23 cellular contexts compared by ENCODE assay signal in genomic region chr7:43769791-43770465, GRCh38. TPM values are rescaled to one million over a fixed set of nuclear protein-coding genes. Genes with fewer than 3 reads are reported as not detected.
DNase-seq lines count a peak whose midpoint lies in the region; ATAC-seq, FAIRE-seq and TF ChIP-seq lines count a peak whose summit lies in the region.
"Had no signal": no experiment of that assay in that cellular context is flagged by ENCODE, and none has a peak within 500 bp of the region (broad histone marks: within the 10 kb centered on the region; RNA-seq: fewer than 3 reads in every experiment).

No MANE protein-coding gene starts in this region.

- no peaks in the 10 kb centered on the region for H3K27me3 ChIP-seq in GM23338 (ENCODE audit: insufficient read depth)
- H3K27me3 ChIP-seq: BLaER1 had no signal

- H3K4me3 Mint-ChIP-seq in GM23338 (no peak overlapping the region), WTC11 (no peak overlapping the region)
- H3K4me3 Mint-ChIP-seq: CD4-positive, alpha-beta memory T cell had no signal

- POLR2A ChIA-PET in WTC11 (lab: Charles Lee), result no interaction called here

- no peaks in the 10 kb centered on the region for H3F3A ChIP-seq in GM23338 (replicated peaks; ENCODE audit: low read depth)

- CTCF ChIA-PET in WTC11 (lab: Charles Lee), result interaction anchor here (1.1 kb wide), 1 partner anchor 187 kb away, joined by 4 read pairs; the partner anchor contains the start of gene STK17A

- TF ChIP-seq CTCF in GM23338 (conservative IDR thresholded peaks at IDR 0.05; ENCODE audit: low read depth in 2 of 2), result no peak
- TF ChIP-seq CTCF in WTC11 (IDR thresholded peaks at IDR 0.05), result no peak

- no peak overlapping the region for H2AFZ ChIP-seq in GM23338
- H2AFZ ChIP-seq: GM23248 had no signal

- no peak overlapping the region for H3K27ac ChIP-seq in GM23338 (ENCODE audit: low read depth)
- H3K27ac ChIP-seq: BLaER1, GM23248, HL-60 had no signal

- H3K4me1 Mint-ChIP-seq in GM23338, result peaks cover under 1% of the 10 kb centered on the region; the same call in 2 of the 3 replicates
- H3K4me1 Mint-ChIP-seq in WTC11, result peaks cover 6% of the 10 kb centered on the region

- H3K27me3 Mint-ChIP-seq in GM23338 (ENCODE audit: insufficient read depth, low read depth, poor library complexity) (peaks cover 4% of the 10 kb centered on the region), WTC11 (ENCODE audit: low read depth) (no peaks in the 10 kb centered on the region)
- H3K27me3 Mint-ChIP-seq: CD4-positive, alpha-beta memory T cell had no signal

- no peak overlapping the region for H3K4me2 ChIP-seq in GM23338
- H3K4me2 ChIP-seq: BLaER1 had no signal

- H3K9me3 Mint-ChIP-seq in GM23338 (no peaks in the 10 kb centered on the region), WTC11 (no peaks in the 10 kb centered on the region)

- DNase-seq in GM23338 (ENCODE audit: low spot score) (no peak), WTC11 (ENCODE audit: low spot score) (no peak), mesenteric fat pad (ENCODE audit: low spot score) (peak; percentile 22), ureter (ENCODE audit: low spot score) (peak; percentile 13), COLO668 (lab: John Stamatoyannopoulos, UW; ENCODE audit: unreplicated experiment) (no peak), DMS 273 (lab: John Stamatoyannopoulos, UW; ENCODE audit: unreplicated experiment) (no peak), frontal cortex (ENCODE audit: low spot score in 2 of 2) (no peak)
- DNase-seq: ACHN; CD4-positive, alpha-beta memory T cell; DMS153; GM23248; HCEC 1CT; KBM-7; NCI-H1092; NCI-H146; NCI-H2029; NCI-H2227 treated with DMSO at 0.1 percent for 48 hours; NCI-H510A; NCI-H748 treated with DMSO at 0.1 percent for 48 hours had no signal

- 0 out of 2 replicates have a peak, but pooled peaks cover 4% of the 10 kb centered on the region for H3K36me3 ChIP-seq in GM23338 (ENCODE audit: insufficient read depth)
- H3K36me3 ChIP-seq: BLaER1 had no signal

- no peaks in the 10 kb centered on the region; the same call in 1 of the 2 replicates for H3K79me2 ChIP-seq in GM23338 (replicated peaks; ENCODE audit: insufficient read depth)

- H3K9me2 ChIP-seq in GM23338 (ENCODE audit: insufficient read depth), result no peaks in the 10 kb centered on the region

- no peak overlapping the region for H3K4me3 ChIP-seq in GM23338
- H3K4me3 ChIP-seq: BLaER1, GM23248 had no signal

- H4K20me1 ChIP-seq in GM23338 (replicated peaks; ENCODE audit: insufficient read depth), result no peaks in the 10 kb centered on the region
- H4K20me1 ChIP-seq: BLaER1 had no signal

- H3K36me3 Mint-ChIP-seq in GM23338 (ENCODE audit: low read depth), result peaks cover 14% of the 10 kb centered on the region
- peaks cover 14% of the 10 kb centered on the region for H3K36me3 Mint-ChIP-seq in WTC11

- ATAC-seq in GM23338 (no peak), WTC11 (no peak)
- ATAC-seq: Panc1 had no signal

- H3K4me1 ChIP-seq in GM23338 (ENCODE audit: insufficient read depth), result peaks cover 2% of the 10 kb centered on the region
- H3K4me1 ChIP-seq: BLaER1 had no signal

- 0 out of 2 replicates have a peak overlapping the region, but pooled peaks have one; percentile 23 for H3K27ac Mint-ChIP-seq in GM23338
- no peak overlapping the region for H3K27ac Mint-ChIP-seq in WTC11

- no peak for FAIRE-seq in frontal cortex (lab: Jason Lieb, UNC)
- FAIRE-seq: GM12892 had no signal

TF ChIP-seq in GM23338, 12 proteins besides CTCF, POLR2A, EP300 and RAD21 (continues in another document):
- TF ChIP-seq NANOG (IDR thresholded peaks at IDR 0.05; ENCODE audit: borderline replicate concordance) (no peak), ZNF331 (CRISPR knock-in tag; IDR thresholded peaks at IDR 0.05; ENCODE audit: low read depth) (no peak), STAT1 (IDR thresholded peaks at IDR 0.05; ENCODE audit: unreplicated experiment) (no peak), JUNB (IDR thresholded peaks at IDR 0.05; ENCODE audit: unreplicated experiment) (no peak), CREB1 (CRISPR knock-in tag; IDR thresholded peaks at IDR 0.05; ENCODE audit: low read depth) (no peak)

TF ChIP-seq in WTC11, 78 proteins besides CTCF, POLR2A, EP300 and RAD21:
- TF ChIP-seq OVOL2 (CRISPR knock-in tag; IDR thresholded peaks at IDR 0.05; ENCODE audit: borderline replicate concordance), result no peak
- TF ChIP-seq NR3C1 (CRISPR knock-in tag; conservative IDR thresholded peaks at IDR 0.05; ENCODE audit: low read depth), result no peak
- peak; percentile 55 for TF ChIP-seq GABPB1 (CRISPR knock-in tag; IDR thresholded peaks at IDR 0.05)

RNA-seq across cellular contexts. Expression of gene BLVRA, which starts 11.4 kb away (rescaled TPM):
- total RNA-seq in GM23338 (2014; rRNA removed; shearing (Covaris generic)), result 17.0 and 20.4 TPM in 2 replicates
- polyA plus RNA-seq in GM23338 (2016; fragmentation: Nextera tagmentation; extraction: Ambion mirVana), result 37.7 and 46.5 TPM in 2 replicates
- 31.9 to 35.5 TPM (median 33.7 TPM) in 3 replicates for total RNA-seq in WTC11 (2021)
- total RNA-seq in mesenteric fat pad, result 82.4 TPM
- 35.9 TPM for total RNA-seq in ureter
- 16.3 TPM for total RNA-seq in frontal cortex

RNA-seq across cellular contexts. Expression of gene COA1, which starts 40.6 kb away (rescaled TPM):
- 149 and 158 TPM in 2 replicates for total RNA-seq in GM23338 (2014; rRNA removed; shearing (Covaris generic))
- polyA plus RNA-seq in GM23338 (2016; fragmentation: Nextera tagmentation; extraction: Ambion mirVana), result 152 and 156 TPM in 2 replicates
- total RNA-seq in WTC11 (2021) (132 to 148 TPM (median 146 TPM) in 3 replicates), mesenteric fat pad (42.9 TPM), ureter (76.2 TPM), frontal cortex (41.2 TPM)

Comparison
In these comparisons a context has a peak if more than half of its experiments do, and no peak if none do; other contexts are left out.
1. DNase-seq: peak in mesenteric fat pad (single experiment) and ureter (single experiment); none in GM23338 (single experiment), WTC11 (single experiment), COLO668 (single experiment), DMS 273 (single experiment) and frontal cortex (0 of 2).